ENCODE assay signal across 8 cellular contexts in genomic region chr9:127569819-127570401, GRCh38. TPM values are rescaled to one million over a fixed set of nuclear protein-coding genes. Genes with fewer than 3 reads are reported as not detected.
A peak's percentile ranks its signal among the peaks of the same experiment; 100 is the strongest.
DNase-seq lines count a peak whose midpoint lies in the region; ATAC-seq, FAIRE-seq and TF ChIP-seq lines count a peak whose summit lies in the region.

No MANE protein-coding gene starts in this region.

- peaks cover 6% of the 10 kb centered on the region for H3K4me1 ChIP-seq in iPS DF 6.9 (ENCODE audit: control insufficient read depth, insufficient read depth, low read length)

- H3K4me3 ChIP-seq in iPS DF 6.9 (ENCODE audit: low read length): peak overlapping the region; percentile 59; the same call in 1 of the 2 replicates

- peak; percentile 50 for DNase-seq in EH (ENCODE audit: low read depth)
- DNase-seq in M059J (ENCODE audit: low read depth): peak; percentile 89
- peak; percentile 27 for DNase-seq in activated T-helper 1 cell treated with anti-CD3 and anti-CD28 coated beads, Interleukin-12 subunit alpha, Interleukin-12 subunit beta, Interleukin-2, Interleukin-4 antibody, amounts not matched to agents 30 ng/mL and 10 ng/mL and 1 ng/mL, durations not matched to agents 14 hours and 24 hours and 36 hours (ENCODE audit: low spot score)
- DNase-seq in iPS DF 6.9 (ENCODE audit: low read depth, low spot score): no peak
- no peak for DNase-seq in frontal cortex (ENCODE audit: low spot score in 2 of 2)
- no peak for DNase-seq in effector CD8-positive, alpha-beta T cell (lab: John Stamatoyannopoulos, UW)
- no peak for DNase-seq in GM10266 (ENCODE audit: extremely low spot score)

- peaks cover 56% of the 10 kb centered on the region for H3K4me1 Mint-ChIP-seq in activated T-helper 1 cell treated with anti-CD3 and anti-CD28 coated beads, Interleukin-12 subunit alpha, Interleukin-12 subunit beta, Interleukin-2, Interleukin-4 antibody, amounts not matched to agents 30 ng/mL and 10 ng/mL and 1 ng/mL, durations not matched to agents 14 hours and 24 hours and 36 hours (ENCODE audit: low read depth)
- H3K4me1 Mint-ChIP-seq in stimulated activated memory B cell treated with anti-CD40 and anti-IgM and Interleukin-4, amounts not matched to agents 10 μg/mL and 1 μg/mL and 100 μg/mL, for 72 hours: peaks cover 29% of the 10 kb centered on the region

- no peaks in the 10 kb centered on the region for H3K36me3 Mint-ChIP-seq in activated T-helper 1 cell treated with anti-CD3 and anti-CD28 coated beads, Interleukin-12 subunit alpha, Interleukin-12 subunit beta, Interleukin-2, Interleukin-4 antibody, amounts not matched to agents 30 ng/mL and 10 ng/mL and 1 ng/mL, durations not matched to agents 14 hours and 24 hours and 36 hours (ENCODE audit: low read depth)
- no peaks in the 10 kb centered on the region for H3K36me3 Mint-ChIP-seq in stimulated activated memory B cell treated with anti-CD40 and anti-IgM and Interleukin-4, amounts not matched to agents 10 μg/mL and 1 μg/mL and 100 μg/mL, for 72 hours

- WGBS in iPS DF 6.9 (ENCODE audit: insufficient coverage, insufficient read length): no CpG with 5 or more reads among the region's 5 CpGs

- H3K27me3 Mint-ChIP-seq in activated T-helper 1 cell treated with anti-CD3 and anti-CD28 coated beads, Interleukin-12 subunit alpha, Interleukin-12 subunit beta, Interleukin-2, Interleukin-4 antibody, amounts not matched to agents 30 ng/mL and 10 ng/mL and 1 ng/mL, durations not matched to agents 14 hours and 24 hours and 36 hours (ENCODE audit: insufficient read depth): no peaks in the 10 kb centered on the region
- H3K27me3 Mint-ChIP-seq in stimulated activated memory B cell treated with anti-CD40 and anti-IgM and Interleukin-4, amounts not matched to agents 10 μg/mL and 1 μg/mL and 100 μg/mL, for 72 hours: no peaks in the 10 kb centered on the region

- H3K27me3 ChIP-seq in iPS DF 6.9 (ENCODE audit: control insufficient read depth, insufficient read depth, low read length): no peaks in the 10 kb centered on the region

- H3K36me3 ChIP-seq in iPS DF 6.9 (ENCODE audit: control insufficient read depth, insufficient read depth, low read length): no peaks in the 10 kb centered on the region

- no peak for FAIRE-seq in frontal cortex (lab: Jason Lieb, UNC)

- intact Hi-C loops in activated T-helper 1 cell treated with anti-CD3 and anti-CD28 coated beads, Interleukin-12 subunit alpha, Interleukin-12 subunit beta, Interleukin-2, Interleukin-4 antibody, amounts not matched to agents 30 ng/mL and 10 ng/mL and 1 ng/mL, durations not matched to agents 14 hours and 24 hours and 36 hours (cut with micrococcal nuclease): loop anchor here (1.0 to 10.0 kb wide), 7 partner anchors 9 to 345 kb away; partner anchors contain the start of genes SLC2A8 and STXBP1

- H3K9me3 ChIP-seq in iPS DF 6.9 (ENCODE audit: control insufficient read depth, insufficient read depth, low read length): no peaks in the 10 kb centered on the region

- no peaks in the 10 kb centered on the region for H3K9me3 Mint-ChIP-seq in activated T-helper 1 cell treated with anti-CD3 and anti-CD28 coated beads, Interleukin-12 subunit alpha, Interleukin-12 subunit beta, Interleukin-2, Interleukin-4 antibody, amounts not matched to agents 30 ng/mL and 10 ng/mL and 1 ng/mL, durations not matched to agents 14 hours and 24 hours and 36 hours
- no peaks in the 10 kb centered on the region for H3K9me3 Mint-ChIP-seq in stimulated activated memory B cell treated with anti-CD40 and anti-IgM and Interleukin-4, amounts not matched to agents 10 μg/mL and 1 μg/mL and 100 μg/mL, for 72 hours

- peak overlapping the region; percentile 87 for H3K27ac Mint-ChIP-seq in activated T-helper 1 cell treated with anti-CD3 and anti-CD28 coated beads, Interleukin-12 subunit alpha, Interleukin-12 subunit beta, Interleukin-2, Interleukin-4 antibody, amounts not matched to agents 30 ng/mL and 10 ng/mL and 1 ng/mL, durations not matched to agents 14 hours and 24 hours and 36 hours
- peak overlapping the region; percentile 33 for H3K27ac Mint-ChIP-seq in stimulated activated memory B cell treated with anti-CD40 and anti-IgM and Interleukin-4, amounts not matched to agents 10 μg/mL and 1 μg/mL and 100 μg/mL, for 72 hours

- H3K4me3 Mint-ChIP-seq in activated T-helper 1 cell treated with anti-CD3 and anti-CD28 coated beads, Interleukin-12 subunit alpha, Interleukin-12 subunit beta, Interleukin-2, Interleukin-4 antibody, amounts not matched to agents 30 ng/mL and 10 ng/mL and 1 ng/mL, durations not matched to agents 14 hours and 24 hours and 36 hours: peak overlapping the region; percentile 85
- peak overlapping the region; percentile 83 for H3K4me3 Mint-ChIP-seq in stimulated activated memory B cell treated with anti-CD40 and anti-IgM and Interleukin-4, amounts not matched to agents 10 μg/mL and 1 μg/mL and 100 μg/mL, for 72 hours

- ATAC-seq in stimulated activated memory B cell treated with anti-CD40 and anti-IgM and Interleukin-4, amounts not matched to agents 10 μg/mL and 1 μg/mL and 100 μg/mL, for 72 hours: peak; percentile 49

- TF ChIP-seq CTCF in GM10266 (IDR thresholded peaks at IDR 0.05; ENCODE audit: control insufficient read depth, insufficient read depth, low read depth, missing control alignments): no peak

- H3K27ac ChIP-seq in iPS DF 6.9 (ENCODE audit: low read length): no peak overlapping the region

RNA-seq across cellular contexts. Expression of gene STXBP1, which starts 42.2 kb away (rescaled TPM):
- 15.0 and 32.1 TPM in 2 replicates for total RNA-seq in M059J (2014; rRNA removed; shearing (Covaris generic))
- total RNA-seq in activated T-helper 1 cell treated with anti-CD3 and anti-CD28 coated beads, Interleukin-12 subunit alpha, Interleukin-12 subunit beta, Interleukin-2, Interleukin-4 antibody, amounts not matched to agents 30 ng/mL and 10 ng/mL and 1 ng/mL, durations not matched to agents 14 hours and 24 hours and 36 hours: 26.1 and 32.9 TPM in 2 replicates
- 63.2 TPM for total RNA-seq in frontal cortex

Comparison
In these comparisons a context has a peak if more than half of its experiments do, and no peak if none do; other contexts are left out.
1. DNase-seq: peak in EH (single experiment), M059J (single experiment) and activated T-helper 1 cell treated with anti-CD3 and anti-CD28 coated beads, Interleukin-12 subunit alpha, Interleukin-12 subunit beta, Interleukin-2, Interleukin-4 antibody, amounts not matched to agents 30 ng/mL and 10 ng/mL and 1 ng/mL, durations not matched to agents 14 hours and 24 hours and 36 hours (single experiment); none in iPS DF 6.9 (single experiment), frontal cortex (0 of 2), effector CD8-positive, alpha-beta T cell (single experiment) and GM10266 (single experiment).